ENCODE assay signal across 16 cellular contexts in the genomic region with DNA sequence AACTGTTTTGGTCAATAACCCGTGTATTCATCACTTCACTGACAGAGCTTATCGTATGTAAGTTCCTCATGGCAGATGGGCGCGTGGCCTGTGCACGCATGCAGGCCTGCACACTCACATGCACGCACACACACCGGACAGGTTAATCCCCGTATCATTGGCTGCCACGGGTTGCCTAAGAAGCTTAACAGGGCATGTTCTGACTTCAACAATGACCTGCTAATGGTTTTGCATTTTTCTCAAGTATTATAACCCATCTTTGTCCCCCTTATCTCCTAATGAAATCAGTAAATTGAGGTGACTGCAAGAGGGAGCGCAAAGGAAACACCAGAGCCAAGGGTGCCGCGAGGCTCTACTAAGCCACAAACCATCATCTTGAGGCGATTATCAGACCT.
"Had no signal": no experiment of that assay in that cellular context is flagged by ENCODE, and none has a peak within 500 bp of the region (broad histone marks: within the 10 kb centered on the region; RNA-seq: fewer than 3 reads in every experiment).

No MANE protein-coding gene starts in this region.

- H3K4me1 ChIP-seq: body of pancreas, gastrocnemius medialis, pancreas, thyroid gland, uterus had no signal

- H3K9me3 ChIP-seq: body of pancreas, gastrocnemius medialis, heart right ventricle, pancreas, thyroid gland, uterus had no signal

- DNase-seq: activated CD4-positive, alpha-beta T cell treated with anti-CD3 and anti-CD28 coated beads, Interleukin-2, amount 50 U/mL, for 48 hours; activated CD4-positive, CD25-positive, alpha-beta regulatory T cell treated with anti-CD3 and anti-CD28 coated beads, Interleukin-2, amount 50 U/mL, for 72 hours; activated naive CD4-positive, alpha-beta T cell treated with anti-CD3 and anti-CD28 coated beads, Interleukin-2, amount 50 U/mL, for 16 hours; amniotic stem cell; body of pancreas; gastrocnemius medialis; heart right ventricle; kidney; left ventricle myocardium superior; mesenchymal stem cell; pancreas; stimulated activated CD4-positive, alpha-beta T cell treated with anti-CD3 and anti-CD28 coated beads, Interleukin-4, amount 100 ng/mL, for 4 hours; thyroid gland; uterus had no signal

- H3K4me3 ChIP-seq: body of pancreas, gastrocnemius medialis, pancreas, thyroid gland, uterus had no signal

- H3K4me3 Mint-ChIP-seq: neural crest cell had no signal

- ATAC-seq: body of pancreas, gastrocnemius medialis, pancreas had no signal

- H3K27me3 ChIP-seq: body of pancreas, gastrocnemius medialis, pancreas, thyroid gland, uterus had no signal

- H3K36me3 ChIP-seq: gastrocnemius medialis, heart right ventricle, pancreas, thyroid gland, uterus had no signal

- FAIRE-seq: kidney, pancreas had no signal

- H3K27ac ChIP-seq: body of pancreas, epithelial cell of prostate, gastrocnemius medialis, pancreas, thyroid gland, uterus had no signal

- H3K9me3 Mint-ChIP-seq: neural crest cell had no signal
